Comparison of ENCODE assay signal across 24 cellular contexts in genomic region chr6:170030284-170031095, GRCh38.
A peak's percentile ranks its signal among the peaks of the same experiment; 100 is the strongest.
DNase-seq lines count a peak whose midpoint lies in the region; ATAC-seq and TF ChIP-seq lines count a peak whose summit lies in the region.
"Had no signal": no experiment of that assay in that cellular context is flagged by ENCODE, and none has a peak within 500 bp of the region (broad histone marks: within the 10 kb centered on the region; RNA-seq: fewer than 3 reads in every experiment).

No MANE protein-coding gene starts in this region.

- no peak overlapping the region for H3K27ac Mint-ChIP-seq in CD4-positive, alpha-beta memory T cell
- H3K27ac Mint-ChIP-seq: activated CD4-positive, alpha-beta T cell treated with anti-CD3 and anti-CD28 coated beads for 36 hours; activated naive CD8-positive, alpha-beta T cell; effector memory CD8-positive, alpha-beta T cell; T-cell had no signal

- POLR2A ChIA-PET in PC-3 (lab: Charles Lee; ENCODE audit: unreplicated experiment) = no interaction called here
- POLR2A ChIA-PET in CD4-positive, alpha-beta memory T cell (lab: Charles Lee; ENCODE audit: partially characterized antibody) = interaction anchor here (0.6 kb wide), 1 partner anchor 162 kb away, joined by 3 read pairs; no protein-coding TSS in a partner anchor

- TF ChIP-seq CTCF in PC-3 (conservative IDR thresholded peaks at IDR 0.05; ENCODE audit: low read depth, low read length) (no peak), VCaP (conservative IDR thresholded peaks at IDR 0.05) (no peak), stomach (IDR thresholded peaks at IDR 0.05) (no peak)

- H3K27ac ChIP-seq in PC-3 (ENCODE audit: low read length) (no peak overlapping the region), VCaP (peak overlapping the region; percentile 60), stomach (peak overlapping the region in 4 of 5 donors; percentile 8 to 63 (median 26))
- no peak overlapping the region for H3K27ac ChIP-seq in CD4-positive, alpha-beta memory T cell (ENCODE audit: low read depth, low read length)
- H3K27ac ChIP-seq: esophagus muscularis mucosa, gastrocnemius medialis had no signal

- H3K4me1 ChIP-seq in PC-3 (ENCODE audit: insufficient read depth, low read length) = peaks cover 40% of the 10 kb centered on the region
- peaks cover 19 to 55% (median 37%) of the 10 kb centered on the region in 4 donors for H3K4me1 ChIP-seq in stomach
- no peaks in the 10 kb centered on the region for H3K4me1 ChIP-seq in CD4-positive, alpha-beta memory T cell (ENCODE audit: insufficient read depth, low read length)

- no peaks in the 10 kb centered on the region for H4K20me1 ChIP-seq in PC-3 (ENCODE audit: low read length)

- intact Hi-C loops in PC-3 (cut with micrococcal nuclease) = no loop called here
- intact Hi-C loops in stomach (cut with DNase I; ENCODE audit: low total_unique reads) = no loop called here
- intact Hi-C loops in CD4-positive, alpha-beta memory T cell (cut with micrococcal nuclease) = no loop called here

- no peak overlapping the region for H3K4me3 Mint-ChIP-seq in CD4-positive, alpha-beta memory T cell
- H3K4me3 Mint-ChIP-seq: activated CD4-positive, alpha-beta T cell treated with anti-CD3 and anti-CD28 coated beads for 36 hours; activated naive CD8-positive, alpha-beta T cell; effector memory CD8-positive, alpha-beta T cell; naive B cell; T-cell had no signal

- WGBS in stomach, 5 donors = 70 to 84% (median 73%) methylated on average over 15 to 16 of the region's 16 CpGs

- H3K27me3 ChIP-seq in PC-3 (ENCODE audit: low read length) (no peaks in the 10 kb centered on the region), stomach (no peaks in the 10 kb centered on the region)
- no peaks in the 10 kb centered on the region for H3K27me3 ChIP-seq in CD4-positive, alpha-beta memory T cell (ENCODE audit: insufficient read depth, low read length)
- H3K27me3 ChIP-seq: esophagus muscularis mucosa, gastrocnemius medialis had no signal

- no peak for ATAC-seq in PC-3
- ATAC-seq: activated CD4-positive, alpha-beta T cell treated with anti-CD3 and anti-CD28 coated beads for 36 hours; effector memory CD8-positive, alpha-beta T cell; gastrocnemius medialis; right cardiac atrium; T-cell had no signal

- H3K36me3 ChIP-seq in PC-3 (ENCODE audit: low read depth, low read length) (no peaks in the 10 kb centered on the region), stomach (no peaks in the 10 kb centered on the region)
- H3K36me3 ChIP-seq in CD4-positive, alpha-beta memory T cell (ENCODE audit: insufficient read depth, low read length) = no peaks in the 10 kb centered on the region
- H3K36me3 ChIP-seq: esophagus muscularis mucosa, gastrocnemius medialis had no signal

- no peak overlapping the region for H3K9ac ChIP-seq in PC-3 (ENCODE audit: low read length)

- CTCF ChIA-PET in PC-3 (lab: Charles Lee) = interaction anchor here (0.6 kb wide), 1 partner anchor 153 kb away, joined by 5 read pairs; no protein-coding TSS in a partner anchor
- CTCF ChIA-PET in CD4-positive, alpha-beta memory T cell (lab: Charles Lee; ENCODE audit: partially characterized antibody) = no interaction called here

- TF ChIP-seq POLR2A in stomach (IDR thresholded peaks at IDR 0.05) = no peak

- H3K36me3 Mint-ChIP-seq in CD4-positive, alpha-beta memory T cell = no peaks in the 10 kb centered on the region

- DNase-seq in PC-3 = no peak
- peak; percentile 67 for DNase-seq in mesenteric fat pad (ENCODE audit: low spot score)
- DNase-seq in stomach = peak; percentile 22
- DNase-seq in NCI-H345 treated with DMSO at 0.1 percent for 48 hours (lab: John Stamatoyannopoulos, UW; ENCODE audit: unreplicated experiment) = no peak
- no peak for DNase-seq in cerebellar cortex (ENCODE audit: low spot score)
- no peak for DNase-seq in CD4-positive, alpha-beta memory T cell
- DNase-seq: activated CD4-positive, alpha-beta T cell treated with anti-CD3 and anti-CD28 coated beads for 36 hours; activated CD8-positive, alpha-beta memory T cell treated with anti-CD3 and anti-CD28 coated beads for 24 hours; DND-41; effector memory CD8-positive, alpha-beta T cell; Karpas-422; naive B cell; NCI-H187; NCI-H226; OCI-M1; SIG-M5; stimulated activated CD4-positive, alpha-beta T cell treated with anti-CD3 and anti-CD28 coated beads, Interleukin-15, amount 100 ng/mL, for 24 hours had no signal

- no peaks in the 10 kb centered on the region for H3K9me2 ChIP-seq in PC-3 (replicated peaks; ENCODE audit: low read length)

- no TSS peak for BruUV-seq in PC-3 (replicated peaks; lab: Mats Ljungman, UMichigan)

- H3K4me2 ChIP-seq in PC-3 (ENCODE audit: low read length) = peak overlapping the region; percentile 67

- H3K27me3 Mint-ChIP-seq in CD4-positive, alpha-beta memory T cell = peaks cover 0 to 2% of the 10 kb centered on the region in 2 donors
- H3K27me3 Mint-ChIP-seq: activated CD4-positive, alpha-beta T cell treated with anti-CD3 and anti-CD28 coated beads for 36 hours; activated naive CD8-positive, alpha-beta T cell; T-cell had no signal

- H3K9me3 ChIP-seq in PC-3 (ENCODE audit: low read length) (no peaks in the 10 kb centered on the region), stomach (peaks cover 0 to 5% (median 4%) of the 10 kb centered on the region in 4 donors)
- H3K9me3 ChIP-seq in CD4-positive, alpha-beta memory T cell (ENCODE audit: control insufficient read depth in 1 of 2, low read length in 2 of 2) = no peaks in the 10 kb centered on the region
- H3K9me3 ChIP-seq: esophagus muscularis mucosa, gastrocnemius medialis had no signal

- peaks cover 0 to 16% (median 7%) of the 10 kb centered on the region in 8 donors for H3K9me3 Mint-ChIP-seq in CD4-positive, alpha-beta memory T cell

- H2AFZ ChIP-seq in PC-3 (ENCODE audit: low read length) = no peak overlapping the region

- no peaks in the 10 kb centered on the region for H3K79me2 ChIP-seq in PC-3 (ENCODE audit: low read length)

- peaks cover 0 to 7% (median 0%) of the 10 kb centered on the region in 4 donors for H3K4me1 Mint-ChIP-seq in CD4-positive, alpha-beta memory T cell
- H3K4me1 Mint-ChIP-seq: activated CD4-positive, alpha-beta T cell treated with anti-CD3 and anti-CD28 coated beads for 36 hours; naive B cell; T-cell had no signal

- H3K4me3 ChIP-seq in PC-3 (ENCODE audit: low read length) (no peak overlapping the region), stomach (no peak overlapping the region)
- no peak overlapping the region for H3K4me3 ChIP-seq in CD4-positive, alpha-beta memory T cell (ENCODE audit: low read length in 2 of 2)
- H3K4me3 ChIP-seq: esophagus muscularis mucosa, gastrocnemius medialis, lung had no signal

- no peaks in the 10 kb centered on the region for H3F3A ChIP-seq in PC-3 (ENCODE audit: low read length, unreplicated experiment)

- TF ChIP-seq EP300 in stomach (IDR thresholded peaks at IDR 0.05) = no peak

Comparison
In these comparisons a context has a peak if more than half of its experiments do, and no peak if none do; other contexts are left out.
1. DNase-seq: peak in mesenteric fat pad (single experiment) and stomach (single experiment); none in PC-3 (single experiment), NCI-H345 treated with DMSO at 0.1 percent for 48 hours (single experiment), cerebellar cortex (single experiment) and CD4-positive, alpha-beta memory T cell (0 of 5).
2. H3K27ac ChIP-seq: peak in VCaP (single experiment) and stomach (4 of 5); none in PC-3 (single experiment) and CD4-positive, alpha-beta memory T cell (single experiment).